In genomic region chr10:124650820-124651401, GRCh38 we compare ENCODE assay signal across 10 cellular contexts.
DNase-seq lines count a peak whose midpoint lies in the region; ATAC-seq and TF ChIP-seq lines count a peak whose summit lies in the region.
"Had no signal": no experiment of that assay in that cellular context is flagged by ENCODE, and none has a peak within 500 bp of the region (broad histone marks: within the 10 kb centered on the region; RNA-seq: fewer than 3 reads in every experiment).

No MANE protein-coding gene starts in this region.

- peak; percentile 70 for DNase-seq in activated CD4-positive, CD25-positive, alpha-beta regulatory T cell treated with anti-CD3 and anti-CD28 coated beads, Interleukin-2, amount 50 U/mL, for 72 hours
- no peak for DNase-seq in dorsolateral prefrontal cortex
- peak; percentile 31 to 62 (median 39) for DNase-seq in stimulated activated CD4-positive, alpha-beta T cell treated with anti-CD3 and anti-CD28 coated beads, TNF-alpha, amount 100 ng/mL, for 1 hour (ENCODE audit: low read depth in 3 of 3, low spot score in 1 of 3)
- DNase-seq in left colon: no peak
- DNase-seq in amygdala (lab: John Stamatoyannopoulos, UW): no peak
- no peak for DNase-seq in NCI-H1694 treated with DMSO at 0.1 percent for 48 hours (lab: John Stamatoyannopoulos, UW)

- ATAC-seq in GM18867 (IDR thresholded peaks at IDR 0.05; ENCODE audit: unreplicated experiment): peak; percentile 37
- no peak for ATAC-seq in left colon
- ATAC-seq in HG03442 (IDR thresholded peaks at IDR 0.05; ENCODE audit: unreplicated experiment): no peak
- ATAC-seq: Panc1 had no signal

- H3K4me3 ChIP-seq in dorsolateral prefrontal cortex: no peak overlapping the region
- H3K4me3 ChIP-seq: hepatocyte had no signal

- no peaks in the 10 kb centered on the region for H3K27me3 ChIP-seq in dorsolateral prefrontal cortex
- H3K27me3 ChIP-seq: hepatocyte had no signal

- intact Hi-C loops in dorsolateral prefrontal cortex (cut with DNase I) (no loop called here), left colon (cut with DNase I, micrococcal nuclease) (no loop called here)

- no peak for TF ChIP-seq CTCF in dorsolateral prefrontal cortex (IDR thresholded peaks at IDR 0.05 in 54 of 56, conservative IDR thresholded peaks at IDR 0.05 in 2 of 56; ENCODE audit: low read depth in 1 of 56, partially characterized antibody in 56 of 56)

- H3K27ac ChIP-seq in dorsolateral prefrontal cortex: peak overlapping the region; percentile 40 to 99 (median 95)
- H3K27ac ChIP-seq: hepatocyte had no signal

Comparison
In these comparisons a context has a peak if more than half of its experiments do, and no peak if none do; other contexts are left out.
1. DNase-seq: peak in activated CD4-positive, CD25-positive, alpha-beta regulatory T cell treated with anti-CD3 and anti-CD28 coated beads, Interleukin-2, amount 50 U/mL, for 72 hours (single experiment) and stimulated activated CD4-positive, alpha-beta T cell treated with anti-CD3 and anti-CD28 coated beads, TNF-alpha, amount 100 ng/mL, for 1 hour (3 of 3); none in dorsolateral prefrontal cortex (0 of 10), left colon (0 of 2), amygdala (0 of 56) and NCI-H1694 treated with DMSO at 0.1 percent for 48 hours (single experiment).